ENCODE assay signal across 10 cellular contexts in genomic region chr12:49904601-49905000, GRCh38. TPM values are rescaled to one million over a fixed set of nuclear protein-coding genes. Genes with fewer than 3 reads are reported as not detected.
DNase-seq lines count a peak whose midpoint lies in the region; ATAC-seq, FAIRE-seq and TF ChIP-seq lines count a peak whose summit lies in the region.
"Had no signal": no experiment of that assay in that cellular context is flagged by ENCODE, and none has a peak within 500 bp of the region (broad histone marks: within the 10 kb centered on the region; RNA-seq: fewer than 3 reads in every experiment).

No MANE protein-coding gene starts in this region.

- FAIRE-seq in GM19239 (lab: Jason Lieb, UNC): no peak

- H3K9me3 Mint-ChIP-seq in central memory CD8-positive, alpha-beta T cell: no peaks in the 10 kb centered on the region
- H3K9me3 Mint-ChIP-seq in natural killer cell treated with Interleukin-12 subunit alpha and Interleukin-12 subunit beta and Interleukin-15 and Interleukin-18, amount 100 ng/mL, for 72 hours: no peaks in the 10 kb centered on the region

- peak overlapping the region; percentile 76 for H3K4me3 Mint-ChIP-seq in central memory CD8-positive, alpha-beta T cell
- H3K4me3 Mint-ChIP-seq in natural killer cell treated with Interleukin-12 subunit alpha and Interleukin-12 subunit beta and Interleukin-15 and Interleukin-18, amount 100 ng/mL, for 72 hours: peak overlapping the region; percentile 76

- in situ Hi-C loops in G401 (cut with HindIII; ENCODE audit: low sequenced_read_pairs): no loop called here

- no peaks in the 10 kb centered on the region for H3K9me3 ChIP-seq in AG04450 (ENCODE audit: control insufficient read depth, insufficient read depth, low read length)
- H3K9me3 ChIP-seq: Caco-2, heart right ventricle had no signal

- peak overlapping the region; percentile 50 for H3K4me3 ChIP-seq in AG04450 (ENCODE audit: low read depth, low read length)

- peak overlapping the region; percentile 86 for H3K27ac ChIP-seq in AG04450 (ENCODE audit: low read depth, low read length)

- H3K27ac Mint-ChIP-seq in central memory CD8-positive, alpha-beta T cell (ENCODE audit: low read depth): peak overlapping the region; percentile 56
- peak overlapping the region in 1 of 2 donors; percentile 71 for H3K27ac Mint-ChIP-seq in natural killer cell treated with Interleukin-12 subunit alpha and Interleukin-12 subunit beta and Interleukin-15 and Interleukin-18, amount 100 ng/mL, for 72 hours

- H3K36me3 Mint-ChIP-seq in central memory CD8-positive, alpha-beta T cell (ENCODE audit: insufficient read depth): no peaks in the 10 kb centered on the region
- no peaks in the 10 kb centered on the region for H3K36me3 Mint-ChIP-seq in natural killer cell treated with Interleukin-12 subunit alpha and Interleukin-12 subunit beta and Interleukin-15 and Interleukin-18, amount 100 ng/mL, for 72 hours

- no peak for TF ChIP-seq CTCF in AG04450 (IDR thresholded peaks at IDR 0.05; ENCODE audit: low read depth, low read length)

- DNase-seq in AG04450 (ENCODE audit: low read depth, low spot score): no peak
- DNase-seq in G401 (ENCODE audit: low spot score): peak; percentile 29
- DNase-seq in central memory CD8-positive, alpha-beta T cell (ENCODE audit: low spot score in 2 of 2): no peak
- no peak for DNase-seq in natural killer cell treated with Interleukin-12 subunit alpha and Interleukin-12 subunit beta and Interleukin-15 and Interleukin-18, amount 100 ng/mL, for 72 hours (ENCODE audit: low spot score)
- no peak for DNase-seq in cerebellum (ENCODE audit: low spot score)
- DNase-seq in NK-92 treated with Interleukin-12 subunit alpha and Interleukin-12 subunit beta, amount 100 ng/mL, for 24 hours (lab: John Stamatoyannopoulos, UW): no peak
- DNase-seq in GM19239 (ENCODE audit: insufficient read length, low spot score): no peak
- DNase-seq in left colon: no peak
- DNase-seq: Caco-2, heart right ventricle had no signal

- intact Hi-C loops in left colon (cut with DNase I, micrococcal nuclease): no loop called here

- CTCF ChIA-PET in AG04450 (lab: Charles Lee): interaction anchor here (0.6 to 2.4 kb wide), 4 partner anchors 11 to 142 kb away, joined by 3 to 7 read pairs (median 4); no protein-coding TSS in a partner anchor

- ATAC-seq in central memory CD8-positive, alpha-beta T cell (replicated peaks; ENCODE audit: extremely low read depth, poor library complexity, severe bottlenecking): no peak
- ATAC-seq in natural killer cell treated with Interleukin-12 subunit alpha and Interleukin-12 subunit beta and Interleukin-15 and Interleukin-18, amount 100 ng/mL, for 72 hours: no peak
- ATAC-seq in left colon: no peak

- peaks cover 20% of the 10 kb centered on the region for H3K27me3 Mint-ChIP-seq in central memory CD8-positive, alpha-beta T cell
- H3K27me3 Mint-ChIP-seq in natural killer cell treated with Interleukin-12 subunit alpha and Interleukin-12 subunit beta and Interleukin-15 and Interleukin-18, amount 100 ng/mL, for 72 hours: peaks cover 6 to 32% of the 10 kb centered on the region in 2 donors

- POLR2A ChIA-PET in AG04450 (lab: Yijun Ruan, JAX): interaction anchor here (0.6 kb wide), 1 partner anchor 35 kb away, joined by 3 read pairs; no protein-coding TSS in a partner anchor

- H3K27me3 ChIP-seq in AG04450 (ENCODE audit: control insufficient read depth, insufficient read depth, low read length): no peaks in the 10 kb centered on the region

- peaks cover 13% of the 10 kb centered on the region for H3K4me1 Mint-ChIP-seq in central memory CD8-positive, alpha-beta T cell
- H3K4me1 Mint-ChIP-seq in natural killer cell treated with Interleukin-12 subunit alpha and Interleukin-12 subunit beta and Interleukin-15 and Interleukin-18, amount 100 ng/mL, for 72 hours (ENCODE audit: low read depth in 2 of 2): peaks cover 8 to 11% of the 10 kb centered on the region in 2 donors

RNA-seq across cellular contexts. Expression of gene FAIM2, which starts 0.9 kb away (rescaled TPM):
- polyA plus RNA-seq in AG04450 (2011; rRNA removed): 5.9 and 9.1 TPM in 2 replicates
- polyA minus RNA-seq in AG04450 (2011; rRNA and poly(A)+ RNA removed): 9.7 and 10.7 TPM in 2 replicates
- not detected in 2 replicates for total RNA-seq in G401 (2014; rRNA removed; shearing (Covaris generic))
- total RNA-seq in natural killer cell treated with Interleukin-12 subunit alpha and Interleukin-12 subunit beta and Interleukin-15 and Interleukin-18, amount 100 ng/mL, for 72 hours: under 1 TPM in 1 of 2 donors, not detected in 1; 0.50 TPM
- total RNA-seq in cerebellum (14.1 TPM), left colon (1 to 10 TPM; 1.2 to 2.3 TPM)

RNA-seq across cellular contexts. Expression of gene AQP2, which starts 45.9 kb away (rescaled TPM):
- polyA plus RNA-seq in AG04450 (2011; rRNA removed): not detected in 2 replicates
- not detected in 2 replicates for polyA minus RNA-seq in AG04450 (2011; rRNA and poly(A)+ RNA removed)
- total RNA-seq in G401 (2014; rRNA removed; shearing (Covaris generic)): not detected in 2 replicates
- total RNA-seq in natural killer cell treated with Interleukin-12 subunit alpha and Interleukin-12 subunit beta and Interleukin-15 and Interleukin-18, amount 100 ng/mL, for 72 hours: not detected
- not detected for total RNA-seq in cerebellum
- total RNA-seq in left colon: not detected
- total RNA-seq: Caco-2, heart right ventricle had no signal

RNA-seq across cellular contexts. Expression of gene AQP5, which starts 57.1 kb away (rescaled TPM):
- polyA plus RNA-seq in AG04450 (2011; rRNA removed): not detected in 2 replicates
- polyA minus RNA-seq in AG04450 (2011; rRNA and poly(A)+ RNA removed): not detected in 2 replicates
- total RNA-seq in G401 (2014; rRNA removed; shearing (Covaris generic)): not detected in 2 replicates
- total RNA-seq in natural killer cell treated with Interleukin-12 subunit alpha and Interleukin-12 subunit beta and Interleukin-15 and Interleukin-18, amount 100 ng/mL, for 72 hours: not detected
- total RNA-seq in cerebellum: 0.82 TPM
- not detected for total RNA-seq in left colon
- total RNA-seq: Caco-2 had no signal
